9 cellular contexts compared by ENCODE assay signal in genomic region chrX:24646745-24647182, GRCh38. TPM values are rescaled to one million over a fixed set of nuclear protein-coding genes. Genes with fewer than 3 reads are reported as not detected.
DNase-seq lines count a peak whose midpoint lies in the region; TF ChIP-seq lines count a peak whose summit lies in the region.
"Had no signal": no experiment of that assay in that cellular context is flagged by ENCODE, and none has a peak within 500 bp of the region (broad histone marks: within the 10 kb centered on the region; RNA-seq: fewer than 3 reads in every experiment).

No MANE protein-coding gene starts in this region.

- no peaks in the 10 kb centered on the region for H3K4me1 ChIP-seq in uterus

- H3K27ac Mint-ChIP-seq in T-helper 2 cell treated with Interferon-gamma antibody and Interleukin-4, amounts not matched to agents 5 μg/mL and 100 μg/mL, for 36 hours = no peak overlapping the region

- H3K4me3 ChIP-seq in cardiac fibroblast (replicated peaks in 1 of 2; ENCODE audit: low read depth in 2 of 2, low read length in 2 of 2) (peak overlapping the region in 1 of 2 donors; percentile 4), uterus (peak overlapping the region; percentile 5 to 33)

- H3K27me3 Mint-ChIP-seq in T-helper 2 cell treated with Interferon-gamma antibody and Interleukin-4, amounts not matched to agents 5 μg/mL and 100 μg/mL, for 36 hours (ENCODE audit: low read depth) = peaks cover 16% of the 10 kb centered on the region

- TF ChIP-seq CTCF in cardiac fibroblast (IDR thresholded peaks at IDR 0.05; ENCODE audit: low read depth, low read length) = no peak
- no peak for TF ChIP-seq CTCF in uterus (IDR thresholded peaks at IDR 0.05)

- no peaks in the 10 kb centered on the region for H3K36me3 ChIP-seq in uterus

- intact Hi-C loops in uterus (cut with DNase I; ENCODE audit: low total_unique reads) = no loop called here

- H3K27ac ChIP-seq in uterus = peak overlapping the region in 1 of 2 donors; percentile 46
- H3K27ac ChIP-seq: C4-2B had no signal

- no peaks in the 10 kb centered on the region for H3K9me3 ChIP-seq in uterus

- no peaks in the 10 kb centered on the region for H3K9me3 Mint-ChIP-seq in T-helper 2 cell treated with Interferon-gamma antibody and Interleukin-4, amounts not matched to agents 5 μg/mL and 100 μg/mL, for 36 hours

- H3K4me3 Mint-ChIP-seq in T-helper 2 cell treated with Interferon-gamma antibody and Interleukin-4, amounts not matched to agents 5 μg/mL and 100 μg/mL, for 36 hours = peak overlapping the region; percentile 71

- no peaks in the 10 kb centered on the region for H3K27me3 ChIP-seq in uterus

- H3K4me1 Mint-ChIP-seq in T-helper 2 cell treated with Interferon-gamma antibody and Interleukin-4, amounts not matched to agents 5 μg/mL and 100 μg/mL, for 36 hours (ENCODE audit: low read depth) = peaks cover 17% of the 10 kb centered on the region

- TF ChIP-seq POLR2A in uterus (IDR thresholded peaks at IDR 0.05) = no peak

- DNase-seq in T-helper 2 cell treated with Interferon-gamma antibody and Interleukin-4, amounts not matched to agents 5 μg/mL and 100 μg/mL, for 36 hours (ENCODE audit: low spot score) = no peak
- DNase-seq in T-helper 2 cell (no peak), NCI-H146 treated with DMSO at 0.1 percent for 48 hours (lab: John Stamatoyannopoulos, UW; ENCODE audit: unreplicated experiment) (peak; percentile 39), cardiac fibroblast (ENCODE audit: low read depth in 2 of 2) (peak; percentile 1 to 9), medulla oblongata (ENCODE audit: extremely low spot score) (peak; percentile 37), uterus (no peak), glomerular visceral epithelial cell (ENCODE audit: extremely low spot score) (no peak), NCI-H2029 treated with DMSO at 0.1 percent for 48 hours (lab: John Stamatoyannopoulos, UW) (no peak)

- no peaks in the 10 kb centered on the region for H3K36me3 Mint-ChIP-seq in T-helper 2 cell treated with Interferon-gamma antibody and Interleukin-4, amounts not matched to agents 5 μg/mL and 100 μg/mL, for 36 hours (ENCODE audit: low read depth)

RNA-seq across cellular contexts. Expression of gene PCYT1B, which starts 0.4 kb away (rescaled TPM):
- 1 to 10 TPM in 2 of 4 donors, not detected in 2; 2.0 to 7.8 TPM for total RNA-seq in uterus

RNA-seq across cellular contexts. Expression of gene POLA1, which starts 47.0 kb away (rescaled TPM):
- total RNA-seq in uterus = 10 to 100 TPM; 11.8 to 78.2 (median 26.3) TPM

Comparison
In these comparisons a context has a peak if more than half of its experiments do, and no peak if none do; other contexts are left out.
1. DNase-seq: peak in NCI-H146 treated with DMSO at 0.1 percent for 48 hours (single experiment), cardiac fibroblast (2 of 2) and medulla oblongata (single experiment); none in T-helper 2 cell treated with Interferon-gamma antibody and Interleukin-4, amounts not matched to agents 5 μg/mL and 100 μg/mL, for 36 hours (single experiment), T-helper 2 cell (0 of 5), uterus (0 of 2), glomerular visceral epithelial cell (single experiment) and NCI-H2029 treated with DMSO at 0.1 percent for 48 hours (single experiment).